13 cellular contexts compared by ENCODE assay signal in genomic region chr16:29744541-29745101, GRCh38. TPM values are rescaled to one million over a fixed set of nuclear protein-coding genes. Genes with fewer than 3 reads are reported as not detected.
DNase-seq lines count a peak whose midpoint lies in the region; ATAC-seq, FAIRE-seq and TF ChIP-seq lines count a peak whose summit lies in the region.
"Had no signal": no experiment of that assay in that cellular context is flagged by ENCODE, and none has a peak within 500 bp of the region (broad histone marks: within the 10 kb centered on the region; RNA-seq: fewer than 3 reads in every experiment).

No MANE protein-coding gene starts in this region.

- no peak for FAIRE-seq in H54 (lab: Jason Lieb, UNC)

- H3K36me3 ChIP-seq in CD8-positive, alpha-beta memory T cell (ENCODE audit: insufficient read depth, low read length), result peaks cover 21% of the 10 kb centered on the region
- no peaks in the 10 kb centered on the region for H3K36me3 ChIP-seq in prostate gland

- H3K27ac Mint-ChIP-seq in CD8-positive, alpha-beta memory T cell, result peak overlapping the region; percentile 98 to 100 (median 100)
- peak overlapping the region; percentile 94 for H3K27ac Mint-ChIP-seq in activated T-helper 2 cell treated with anti-CD3 and anti-CD28 coated beads, Interferon-gamma antibody, Interleukin-2, Interleukin-4, amounts not matched to agents 10 μg/mL and 5 μg/mL and 100 μg/mL, durations not matched to agents 14 hours and 24 hours and 36 hours

- no peaks in the 10 kb centered on the region for H3K9me3 ChIP-seq in CD8-positive, alpha-beta memory T cell (ENCODE audit: low read length)
- no peaks in the 10 kb centered on the region for H3K9me3 ChIP-seq in prostate gland
- H3K9me3 ChIP-seq: SK-N-SH had no signal

- intact Hi-C loops in activated T-helper 2 cell treated with anti-CD3 and anti-CD28 coated beads, Interferon-gamma antibody, Interleukin-2, Interleukin-4, amounts not matched to agents 10 μg/mL and 5 μg/mL and 100 μg/mL, durations not matched to agents 14 hours and 24 hours and 36 hours (cut with micrococcal nuclease), result loop anchor here (2.0 to 5.0 kb wide), 2 partner anchors 46 to 63 kb away; partner anchors contain the start of genes KIF22 and MAZ
- intact Hi-C loops in prostate gland (cut with DNase I), result no loop called here

- H3K4me1 Mint-ChIP-seq in CD8-positive, alpha-beta memory T cell, result peaks cover 70 to 80% (median 74%) of the 10 kb centered on the region in 3 donors
- H3K4me1 Mint-ChIP-seq in activated T-helper 2 cell treated with anti-CD3 and anti-CD28 coated beads, Interferon-gamma antibody, Interleukin-2, Interleukin-4, amounts not matched to agents 10 μg/mL and 5 μg/mL and 100 μg/mL, durations not matched to agents 14 hours and 24 hours and 36 hours (ENCODE audit: low read depth), result peaks cover 53% of the 10 kb centered on the region

- peaks cover 0 to 3% (median 0%) of the 10 kb centered on the region in 5 donors for H3K9me3 Mint-ChIP-seq in CD8-positive, alpha-beta memory T cell
- no peaks in the 10 kb centered on the region for H3K9me3 Mint-ChIP-seq in activated T-helper 2 cell treated with anti-CD3 and anti-CD28 coated beads, Interferon-gamma antibody, Interleukin-2, Interleukin-4, amounts not matched to agents 10 μg/mL and 5 μg/mL and 100 μg/mL, durations not matched to agents 14 hours and 24 hours and 36 hours

- POLR2A ChIA-PET in CD8-positive, alpha-beta memory T cell (lab: Charles Lee), result interaction anchor here (0.6 to 3.1 kb wide), 6 partner anchors 41 to 72 kb away, joined by 4 to 28 read pairs (median 8); partner anchors contain the start of genes KIF22, MAZ and PAGR1

- peaks cover 29 to 72% (median 32%) of the 10 kb centered on the region in 3 donors for H3K36me3 Mint-ChIP-seq in CD8-positive, alpha-beta memory T cell
- H3K36me3 Mint-ChIP-seq in activated T-helper 2 cell treated with anti-CD3 and anti-CD28 coated beads, Interferon-gamma antibody, Interleukin-2, Interleukin-4, amounts not matched to agents 10 μg/mL and 5 μg/mL and 100 μg/mL, durations not matched to agents 14 hours and 24 hours and 36 hours (ENCODE audit: low read depth), result peaks cover 55% of the 10 kb centered on the region

- DNase-seq in CD8-positive, alpha-beta memory T cell, result peak in 3 of 5 donors; percentile 32 to 60 (median 51)
- no peak for DNase-seq in Jurkat, Clone E6-1 (ENCODE audit: low read depth, low spot score)
- no peak for DNase-seq in activated T-helper 2 cell treated with anti-CD3 and anti-CD28 coated beads, Interferon-gamma antibody, Interleukin-2, Interleukin-4, amounts not matched to agents 10 μg/mL and 5 μg/mL and 100 μg/mL, durations not matched to agents 14 hours and 24 hours and 36 hours (ENCODE audit: low spot score)
- no peak for DNase-seq in prostate gland (ENCODE audit: low spot score)
- DNase-seq in SHP77 treated with DMSO at 0.1 percent for 48 hours (lab: John Stamatoyannopoulos, UW), result no peak
- DNase-seq in H54 (ENCODE audit: insufficient read length, low spot score), result no peak
- no peak for DNase-seq in HK-2 (ENCODE audit: unreplicated experiment)
- DNase-seq: NCI-H510A, retina, SK-N-SH had no signal

- peak overlapping the region; percentile 96 to 100 (median 99) for H3K4me3 Mint-ChIP-seq in CD8-positive, alpha-beta memory T cell
- H3K4me3 Mint-ChIP-seq in activated T-helper 2 cell treated with anti-CD3 and anti-CD28 coated beads, Interferon-gamma antibody, Interleukin-2, Interleukin-4, amounts not matched to agents 10 μg/mL and 5 μg/mL and 100 μg/mL, durations not matched to agents 14 hours and 24 hours and 36 hours (ENCODE audit: low read depth), result peak overlapping the region; percentile 98

- ATAC-seq in HG02798 (IDR thresholded peaks at IDR 0.05; ENCODE audit: poor library complexity, unreplicated experiment), result no peak

- peak overlapping the region; percentile 86 for H3K4me3 ChIP-seq in CD8-positive, alpha-beta memory T cell (ENCODE audit: low read length)
- peak overlapping the region; percentile 86 for H3K4me3 ChIP-seq in Jurkat, Clone E6-1 (ENCODE audit: low read length)
- H3K4me3 ChIP-seq in prostate gland, result no peak overlapping the region

- H3K27ac ChIP-seq in CD8-positive, alpha-beta memory T cell (ENCODE audit: low read depth, low read length), result peak overlapping the region; percentile 97
- peak overlapping the region; percentile 54 to 86 for H3K27ac ChIP-seq in prostate gland
- H3K27ac ChIP-seq: KMS-11 had no signal

- peaks cover 0 to 5% of the 10 kb centered on the region in 2 donors for H3K27me3 Mint-ChIP-seq in CD8-positive, alpha-beta memory T cell
- no peaks in the 10 kb centered on the region for H3K27me3 Mint-ChIP-seq in activated T-helper 2 cell treated with anti-CD3 and anti-CD28 coated beads, Interferon-gamma antibody, Interleukin-2, Interleukin-4, amounts not matched to agents 10 μg/mL and 5 μg/mL and 100 μg/mL, durations not matched to agents 14 hours and 24 hours and 36 hours (ENCODE audit: low read depth)

- no peaks in the 10 kb centered on the region for H3K27me3 ChIP-seq in CD8-positive, alpha-beta memory T cell (ENCODE audit: insufficient read depth, low read length, poor library complexity, severe bottlenecking)
- no peaks in the 10 kb centered on the region for H3K27me3 ChIP-seq in prostate gland (replicated peaks; ENCODE audit: insufficient read depth)

- peaks cover 77% of the 10 kb centered on the region for H3K4me1 ChIP-seq in CD8-positive, alpha-beta memory T cell (ENCODE audit: insufficient read depth, low read length)
- peaks cover 20% of the 10 kb centered on the region for H3K4me1 ChIP-seq in prostate gland (replicated peaks)

- CTCF ChIA-PET in CD8-positive, alpha-beta memory T cell (lab: Charles Lee), result interaction anchor here (0.6 to 4.9 kb wide), 8 partner anchors 15 to 71 kb away, joined by 3 to 28 read pairs (median 4); partner anchors contain the start of genes KIF22 and PAGR1

- no peak for TF ChIP-seq CTCF in prostate gland (IDR thresholded peaks at IDR 0.05)

- no peak for TF ChIP-seq POLR2A in prostate gland (IDR thresholded peaks at IDR 0.05)
- no peak for TF ChIP-seq POLR2A in H54 (IDR thresholded peaks at IDR 0.05; ENCODE audit: low read depth, low read length)

- 92% methylated on average over 19 of the region's 20 CpGs for WGBS in prostate gland

RNA-seq across cellular contexts. Expression of gene C16orf54, which starts 1.2 kb away (rescaled TPM):
- total RNA-seq in CD8-positive, alpha-beta memory T cell, result 10 to 100 TPM; 32.3 to 33.3 TPM
- 45.0 TPM for polyA plus RNA-seq in CD8-positive, alpha-beta memory T cell
- polyA plus RNA-seq in Jurkat, Clone E6-1 (2012; ENCODE audit: insufficient read depth, insufficient read length), result 6.1 TPM
- 18.0 and 18.5 TPM in 2 replicates for total RNA-seq in activated T-helper 2 cell treated with anti-CD3 and anti-CD28 coated beads, Interferon-gamma antibody, Interleukin-2, Interleukin-4, amounts not matched to agents 10 μg/mL and 5 μg/mL and 100 μg/mL, durations not matched to agents 14 hours and 24 hours and 36 hours
- 1 to 10 TPM; 1.1 to 1.2 TPM for total RNA-seq in prostate gland
- total RNA-seq: glomerular endothelial cell had no signal
- polyA plus RNA-seq: SK-N-SH had no signal

RNA-seq across cellular contexts. Expression of gene ZG16, which starts 33.4 kb away (rescaled TPM):
- not detected for total RNA-seq in CD8-positive, alpha-beta memory T cell
- polyA plus RNA-seq in CD8-positive, alpha-beta memory T cell, result not detected
- polyA plus RNA-seq in Jurkat, Clone E6-1 (2012; ENCODE audit: insufficient read depth, insufficient read length), result not detected
- total RNA-seq in activated T-helper 2 cell treated with anti-CD3 and anti-CD28 coated beads, Interferon-gamma antibody, Interleukin-2, Interleukin-4, amounts not matched to agents 10 μg/mL and 5 μg/mL and 100 μg/mL, durations not matched to agents 14 hours and 24 hours and 36 hours, result not detected in 2 replicates
- not detected for total RNA-seq in prostate gland
- total RNA-seq: glomerular endothelial cell had no signal
- polyA plus RNA-seq: SK-N-SH had no signal

RNA-seq across cellular contexts. Expression of gene KIF22, which starts 45.9 kb away (rescaled TPM):
- 100 to 1,000 TPM; 118 to 131 TPM for total RNA-seq in CD8-positive, alpha-beta memory T cell
- 61.2 TPM for polyA plus RNA-seq in CD8-positive, alpha-beta memory T cell
- 169 TPM for polyA plus RNA-seq in Jurkat, Clone E6-1 (2012; ENCODE audit: insufficient read depth, insufficient read length)
- 132 and 136 TPM in 2 replicates for total RNA-seq in activated T-helper 2 cell treated with anti-CD3 and anti-CD28 coated beads, Interferon-gamma antibody, Interleukin-2, Interleukin-4, amounts not matched to agents 10 μg/mL and 5 μg/mL and 100 μg/mL, durations not matched to agents 14 hours and 24 hours and 36 hours
- 10 to 100 TPM; 58.5 to 89.6 TPM for total RNA-seq in prostate gland

Comparison
In these comparisons a context has a peak if more than half of its experiments do, and no peak if none do; other contexts are left out.
1. DNase-seq: peak in CD8-positive, alpha-beta memory T cell (3 of 5); none in Jurkat, Clone E6-1 (single experiment), activated T-helper 2 cell treated with anti-CD3 and anti-CD28 coated beads, Interferon-gamma antibody, Interleukin-2, Interleukin-4, amounts not matched to agents 10 μg/mL and 5 μg/mL and 100 μg/mL, durations not matched to agents 14 hours and 24 hours and 36 hours (single experiment), prostate gland (single experiment), SHP77 treated with DMSO at 0.1 percent for 48 hours (single experiment), H54 (single experiment) and HK-2 (single experiment).
2. H3K4me3 ChIP-seq: peak in CD8-positive, alpha-beta memory T cell (single experiment) and Jurkat, Clone E6-1 (single experiment); none in prostate gland (0 of 2).